In genomic region chr11:1330473-1330872, GRCh38 we compare ENCODE assay signal across 18 cellular contexts. TPM values are rescaled to one million over a fixed set of nuclear protein-coding genes. Genes with fewer than 3 reads are reported as not detected.
A peak's percentile ranks its signal among the peaks of the same experiment; 100 is the strongest.
DNase-seq lines count a peak whose midpoint lies in the region; ATAC-seq, FAIRE-seq and TF ChIP-seq lines count a peak whose summit lies in the region.
"Had no signal": no experiment of that assay in that cellular context is flagged by ENCODE, and none has a peak within 500 bp of the region (broad histone marks: within the 10 kb centered on the region; RNA-seq: fewer than 3 reads in every experiment).

No MANE protein-coding gene starts in this region.

- peak; percentile 53 for DNase-seq in activated CD8-positive, alpha-beta memory T cell treated with anti-CD3 and anti-CD28 coated beads, Interleukin-2, amount 50 U/mL, for 48 hours
- DNase-seq in activated CD8-positive, alpha-beta memory T cell treated with anti-CD3 and anti-CD28 coated beads, Interleukin-2, amount 10 ng/mL, durations not matched to agents 7 days and 5 days = no peak
- DNase-seq in stimulated activated naive CD4-positive, alpha-beta T cell treated with Interleukin-2 at 50 U/mL for 16 hours (lab: John Stamatoyannopoulos, UW) = peak; percentile 59
- no peak for DNase-seq in stimulated activated naive CD4-positive, alpha-beta T cell (lab: John Stamatoyannopoulos, UW)
- DNase-seq in left lobe of liver (ENCODE audit: low spot score) = peak; percentile 27
- no peak for DNase-seq in urothelium cell line (ENCODE audit: low spot score)
- no peak for DNase-seq in nephron progenitor cell
- DNase-seq: AML-193; CD4-positive, alpha-beta memory T cell; DND-41; GF-D8; Karpas-422; NCI-H1417; NCI-H2029 treated with DMSO at 0.1 percent for 48 hours; NCI-H510A treated with DMSO at 0.1 percent for 48 hours; Peyer's patch had no signal

- no peak overlapping the region for H3K27ac Mint-ChIP-seq in activated CD8-positive, alpha-beta memory T cell treated with anti-CD3 and anti-CD28 coated beads, Interleukin-2, amount 10 ng/mL, durations not matched to agents 7 days and 5 days
- no peak overlapping the region for H3K27ac Mint-ChIP-seq in nephron progenitor cell
- H3K27ac Mint-ChIP-seq: CD4-positive, alpha-beta memory T cell had no signal

- FAIRE-seq in urothelium cell line (lab: Jason Lieb, UNC) = no peak
- FAIRE-seq: D721Med had no signal

- no peak overlapping the region for H3K4me3 Mint-ChIP-seq in activated CD8-positive, alpha-beta memory T cell treated with anti-CD3 and anti-CD28 coated beads, Interleukin-2, amount 10 ng/mL, durations not matched to agents 7 days and 5 days
- H3K4me3 Mint-ChIP-seq in nephron progenitor cell = no peak overlapping the region
- H3K4me3 Mint-ChIP-seq: CD4-positive, alpha-beta memory T cell had no signal

- H3K4me1 Mint-ChIP-seq in activated CD8-positive, alpha-beta memory T cell treated with anti-CD3 and anti-CD28 coated beads, Interleukin-2, amount 10 ng/mL, durations not matched to agents 7 days and 5 days = peaks cover 4% of the 10 kb centered on the region
- H3K4me1 Mint-ChIP-seq in nephron progenitor cell = peaks cover 4% of the 10 kb centered on the region

- H3K9me3 Mint-ChIP-seq in activated CD8-positive, alpha-beta memory T cell treated with anti-CD3 and anti-CD28 coated beads, Interleukin-2, amount 10 ng/mL, durations not matched to agents 7 days and 5 days (ENCODE audit: low read depth) = peaks cover 17% of the 10 kb centered on the region
- H3K9me3 Mint-ChIP-seq in nephron progenitor cell = peaks cover 69% of the 10 kb centered on the region

- peaks cover 21% of the 10 kb centered on the region for H3K27me3 Mint-ChIP-seq in activated CD8-positive, alpha-beta memory T cell treated with anti-CD3 and anti-CD28 coated beads, Interleukin-2, amount 10 ng/mL, durations not matched to agents 7 days and 5 days
- H3K27me3 Mint-ChIP-seq in nephron progenitor cell (ENCODE audit: low read depth, poor library complexity) = peaks cover 58% of the 10 kb centered on the region

- ATAC-seq in activated CD8-positive, alpha-beta memory T cell treated with anti-CD3 and anti-CD28 coated beads, Interleukin-2, amount 10 ng/mL, durations not matched to agents 7 days and 5 days = no peak
- ATAC-seq in left lobe of liver = no peak
- ATAC-seq: HCT116 had no signal

- CTCF ChIA-PET in activated CD8-positive, alpha-beta memory T cell treated with anti-CD3 and anti-CD28 coated beads, Interleukin-2, amount 10 ng/mL, durations not matched to agents 7 days and 5 days (lab: Charles Lee) = no interaction called here

- no peak for TF ChIP-seq CTCF in nephron progenitor cell (IDR thresholded peaks at IDR 0.05)

- H3K36me3 Mint-ChIP-seq in activated CD8-positive, alpha-beta memory T cell treated with anti-CD3 and anti-CD28 coated beads, Interleukin-2, amount 10 ng/mL, durations not matched to agents 7 days and 5 days = peaks cover 7% of the 10 kb centered on the region
- H3K36me3 Mint-ChIP-seq in nephron progenitor cell (ENCODE audit: low read depth) = peaks cover 4% of the 10 kb centered on the region

RNA-seq across cellular contexts. Expression of gene TOLLIP, which starts 21.0 kb away (rescaled TPM):
- total RNA-seq in activated CD8-positive, alpha-beta memory T cell treated with anti-CD3 and anti-CD28 coated beads, Interleukin-2, amount 10 ng/mL, durations not matched to agents 7 days and 5 days = 10 to 100 TPM; 33.3 to 35.8 TPM
- total RNA-seq in left lobe of liver = 128 TPM

RNA-seq across cellular contexts. Expression of gene BRSK2, which starts 59.3 kb away (rescaled TPM):
- under 1 TPM in 1 of 2 experiments, not detected in 1; 0.40 TPM for total RNA-seq in activated CD8-positive, alpha-beta memory T cell treated with anti-CD3 and anti-CD28 coated beads, Interleukin-2, amount 10 ng/mL, durations not matched to agents 7 days and 5 days
- total RNA-seq in left lobe of liver = 0.18 TPM

Comparison
In these comparisons a context has a peak if more than half of its experiments do, and no peak if none do; other contexts are left out.
1. DNase-seq: peak in activated CD8-positive, alpha-beta memory T cell treated with anti-CD3 and anti-CD28 coated beads, Interleukin-2, amount 50 U/mL, for 48 hours (single experiment), stimulated activated naive CD4-positive, alpha-beta T cell treated with Interleukin-2 at 50 U/mL for 16 hours (single experiment) and left lobe of liver (single experiment); none in activated CD8-positive, alpha-beta memory T cell treated with anti-CD3 and anti-CD28 coated beads, Interleukin-2, amount 10 ng/mL, durations not matched to agents 7 days and 5 days (single experiment), stimulated activated naive CD4-positive, alpha-beta T cell (0 of 6), urothelium cell line (single experiment) and nephron progenitor cell (single experiment).